Comparison of ENCODE assay signal across 16 cellular contexts in genomic region chr12:31444801-31445200, GRCh38.
A peak's percentile ranks its signal among the peaks of the same experiment; 100 is the strongest.
DNase-seq lines count a peak whose midpoint lies in the region; ATAC-seq and TF ChIP-seq lines count a peak whose summit lies in the region.
"Had no signal": no experiment of that assay in that cellular context is flagged by ENCODE, and none has a peak within 500 bp of the region (broad histone marks: within the 10 kb centered on the region; RNA-seq: fewer than 3 reads in every experiment).

No MANE protein-coding gene starts in this region.

- H3K27ac Mint-ChIP-seq in GM23338 = no peak overlapping the region
- no peak overlapping the region for H3K27ac Mint-ChIP-seq in WTC11
- H3K27ac Mint-ChIP-seq: CD14-positive monocyte; CD8-positive, alpha-beta T cell had no signal

- TF ChIP-seq EP300 in neural cell (conservative IDR thresholded peaks at IDR 0.05; ENCODE audit: poor library complexity, severe bottlenecking) = peak; percentile 86

- H3K4me3 Mint-ChIP-seq in GM23338 = no peak overlapping the region
- H3K4me3 Mint-ChIP-seq in WTC11 = no peak overlapping the region
- H3K4me3 Mint-ChIP-seq: CD14-positive monocyte; CD8-positive, alpha-beta T cell had no signal

- POLR2A ChIA-PET in WTC11 (lab: Charles Lee) = no interaction called here

- H3K79me2 ChIP-seq in GM23338 (replicated peaks; ENCODE audit: insufficient read depth) = no peaks in the 10 kb centered on the region
- H3K79me2 ChIP-seq in neural cell (replicated peaks; ENCODE audit: insufficient read depth, low read length) = no peaks in the 10 kb centered on the region

- H3K9me3 ChIP-seq in neural cell (ENCODE audit: low read length) = no peaks in the 10 kb centered on the region
- H3K9me3 ChIP-seq: A549 had no signal

- no peaks in the 10 kb centered on the region for H3K9me3 Mint-ChIP-seq in GM23338
- H3K9me3 Mint-ChIP-seq in WTC11 = no peaks in the 10 kb centered on the region
- H3K9me3 Mint-ChIP-seq: CD14-positive monocyte; CD8-positive, alpha-beta T cell had no signal

- peaks cover 5% of the 10 kb centered on the region for H3K27me3 Mint-ChIP-seq in GM23338 (ENCODE audit: insufficient read depth, low read depth, poor library complexity)
- no peaks in the 10 kb centered on the region for H3K27me3 Mint-ChIP-seq in WTC11 (ENCODE audit: low read depth)

- no peaks in the 10 kb centered on the region for H3K36me3 ChIP-seq in GM23338 (ENCODE audit: insufficient read depth)
- peaks cover 4% of the 10 kb centered on the region for H3K36me3 ChIP-seq in neural cell (ENCODE audit: insufficient read depth, low read length)

- peak overlapping the region; percentile 25 for H3K9ac ChIP-seq in neural cell (ENCODE audit: low read length)

- no peak for TF ChIP-seq RAD21 in neural cell (conservative IDR thresholded peaks at IDR 0.05)

- H3F3A ChIP-seq in GM23338 (replicated peaks; ENCODE audit: low read depth) (no peaks in the 10 kb centered on the region), neural cell (ENCODE audit: insufficient read depth, low read length, poor library complexity, severe bottlenecking) (no peaks in the 10 kb centered on the region)

- no peaks in the 10 kb centered on the region for H3K36me3 Mint-ChIP-seq in GM23338 (ENCODE audit: low read depth)
- no peaks in the 10 kb centered on the region for H3K36me3 Mint-ChIP-seq in WTC11
- H3K36me3 Mint-ChIP-seq: CD14-positive monocyte; CD8-positive, alpha-beta T cell had no signal

- no peak overlapping the region for H3K4me3 ChIP-seq in GM23338
- H3K4me3 ChIP-seq in neural cell (ENCODE audit: low read length) = peak overlapping the region; percentile 42
- H3K4me3 ChIP-seq: A549 had no signal

- H3K27ac ChIP-seq in GM23338 (ENCODE audit: low read depth) (no peak overlapping the region; the same call in 1 of the 2 replicates), neural cell (ENCODE audit: low read length) (peak overlapping the region; percentile 78)
- H3K27ac ChIP-seq: A549, HL-60 had no signal

- H3K9me2 ChIP-seq in GM23338 (ENCODE audit: insufficient read depth) = no peaks in the 10 kb centered on the region
- H3K9me2 ChIP-seq in neural cell (ENCODE audit: insufficient read depth, low read length) = no peaks in the 10 kb centered on the region

- CTCF ChIA-PET in WTC11 (lab: Charles Lee) = interaction anchor here (1.2 kb wide), 1 partner anchor 42 kb away, joined by 4 read pairs; no protein-coding TSS in a partner anchor

- H2AFZ ChIP-seq in GM23338 = no peak overlapping the region
- H2AFZ ChIP-seq in neural cell (ENCODE audit: low read depth, low read length) = no peak overlapping the region

- TF ChIP-seq CTCF in GM23338 (conservative IDR thresholded peaks at IDR 0.05; ENCODE audit: low read depth in 2 of 2) = no peak
- TF ChIP-seq CTCF in WTC11 (IDR thresholded peaks at IDR 0.05) = no peak
- TF ChIP-seq CTCF in neural cell (IDR thresholded peaks at IDR 0.05; ENCODE audit: poor library complexity, severe bottlenecking) = peak; percentile 22

- no peaks in the 10 kb centered on the region for H3K27me3 ChIP-seq in GM23338 (ENCODE audit: insufficient read depth)
- no peaks in the 10 kb centered on the region for H3K27me3 ChIP-seq in neural cell (ENCODE audit: insufficient read depth, low read depth, low read length)

- no peaks in the 10 kb centered on the region for H4K20me1 ChIP-seq in GM23338 (replicated peaks; ENCODE audit: insufficient read depth)
- no peaks in the 10 kb centered on the region for H4K20me1 ChIP-seq in neural cell (ENCODE audit: insufficient read depth)

- peak; percentile 57 for DNase-seq in GM23338 (ENCODE audit: low spot score)
- peak; percentile 3 for DNase-seq in NCI-H1436 (lab: John Stamatoyannopoulos, UW)
- DNase-seq in WTC11 (ENCODE audit: low spot score) = no peak
- no peak for DNase-seq in NCI-H2107 treated with DMSO at 0.1 percent for 48 hours (lab: John Stamatoyannopoulos, UW; ENCODE audit: unreplicated experiment)
- DNase-seq in NCI-H446 treated with DMSO at 0.1 percent for 48 hours (lab: John Stamatoyannopoulos, UW) = no peak
- DNase-seq: CD8-positive, alpha-beta T cell; COR-L47; DMS153; DMS79 treated with DMSO at 0.1 percent for 48 hours; EL had no signal

- H3K4me2 ChIP-seq in GM23338 = no peak overlapping the region
- no peak overlapping the region for H3K4me2 ChIP-seq in neural cell (ENCODE audit: low read length)
- H3K4me2 ChIP-seq: A549 had no signal

- H3K4me1 Mint-ChIP-seq in GM23338 = peaks cover 5% of the 10 kb centered on the region; the same call in 2 of the 3 replicates
- H3K4me1 Mint-ChIP-seq in WTC11 = peaks cover 4% of the 10 kb centered on the region
- H3K4me1 Mint-ChIP-seq: CD14-positive monocyte had no signal

- ATAC-seq in GM23338 = no peak
- peak; percentile 28; the same call in 1 of the 2 replicates for ATAC-seq in WTC11
- ATAC-seq in GM21423 (IDR thresholded peaks at IDR 0.05; ENCODE audit: unreplicated experiment) = no peak
- ATAC-seq: A549; CD8-positive, alpha-beta T cell; HCT116 had no signal

- no peaks in the 10 kb centered on the region for H3K4me1 ChIP-seq in GM23338 (ENCODE audit: insufficient read depth)
- H3K4me1 ChIP-seq: A549 had no signal

TF ChIP-seq in GM23338, 12 proteins besides CTCF, POLR2A, EP300 and RAD21 (continues in another document):
- no peak for TF ChIP-seq JUNB (IDR thresholded peaks at IDR 0.05; ENCODE audit: unreplicated experiment)

TF ChIP-seq in WTC11, 78 proteins besides CTCF, POLR2A, EP300 and RAD21 (continues in another document):
- no peak for TF ChIP-seq CBFB (CRISPR knock-in tag; IDR thresholded peaks at IDR 0.05; ENCODE audit: low read depth)
- no peak for TF ChIP-seq ESRRA (CRISPR knock-in tag; IDR thresholded peaks at IDR 0.05; ENCODE audit: borderline replicate concordance)
- no peak for TF ChIP-seq MLX (CRISPR knock-in tag; IDR thresholded peaks at IDR 0.05)
- TF ChIP-seq NR1H2 (CRISPR knock-in tag; IDR thresholded peaks at IDR 0.05) = no peak
- no peak for TF ChIP-seq EMX1 (CRISPR knock-in tag; IDR thresholded peaks at IDR 0.05)
- TF ChIP-seq HMGA2 (CRISPR knock-in tag; IDR thresholded peaks at IDR 0.05) = no peak
- TF ChIP-seq ATF1 (CRISPR knock-in tag; IDR thresholded peaks at IDR 0.05) = no peak
- no peak for TF ChIP-seq ZNF671 (CRISPR knock-in tag; IDR thresholded peaks at IDR 0.05)
- TF ChIP-seq ETV6 (CRISPR knock-in tag; IDR thresholded peaks at IDR 0.05) = no peak
- TF ChIP-seq JUN (CRISPR knock-in tag; IDR thresholded peaks at IDR 0.05) = no peak
- TF ChIP-seq IRF1 (CRISPR knock-in tag; IDR thresholded peaks at IDR 0.05) = no peak

TF ChIP-seq in neural cell, 6 proteins besides CTCF, POLR2A, EP300 and RAD21:
- TF ChIP-seq EZH2 (IDR thresholded peaks at IDR 0.05; ENCODE audit: borderline replicate concordance, insufficient read depth, low read length, poor library complexity, severe bottlenecking) = no peak
- TF ChIP-seq MXI1 (conservative IDR thresholded peaks at IDR 0.05; ENCODE audit: poor library complexity, severe bottlenecking) = no peak
- peak; percentile 83 for TF ChIP-seq POLR2AphosphoS5 (IDR thresholded peaks at IDR 0.05)
- TF ChIP-seq SMC3 (conservative IDR thresholded peaks at IDR 0.05; ENCODE audit: poor library complexity) = no peak
- TF ChIP-seq TAF1 (IDR thresholded peaks at IDR 0.05; ENCODE audit: low read depth) = no peak
- TF ChIP-seq REST (IDR thresholded peaks at IDR 0.05; ENCODE audit: borderline replicate concordance) = peak; percentile 100

Comparison
In these comparisons a context has a peak if more than half of its experiments do, and no peak if none do; other contexts are left out.
1. DNase-seq: peak in GM23338 (single experiment) and NCI-H1436 (single experiment); none in WTC11 (single experiment), NCI-H2107 treated with DMSO at 0.1 percent for 48 hours (single experiment) and NCI-H446 treated with DMSO at 0.1 percent for 48 hours (single experiment).